ENCODE assay signal across 27 cellular contexts in genomic region chr4:186859420-186859819, GRCh38.
"Had no signal": no experiment of that assay in that cellular context is flagged by ENCODE, and none has a peak within 500 bp of the region (broad histone marks: within the 10 kb centered on the region; RNA-seq: fewer than 3 reads in every experiment).

No MANE protein-coding gene starts in this region.

- H3K9me3 ChIP-seq: esophagus squamous epithelium had no signal

- H3K4me3 Mint-ChIP-seq: activated CD4-positive, alpha-beta memory T cell treated with anti-CD3 and anti-CD28 coated beads for 36 hours; activated CD4-positive, alpha-beta T cell treated with anti-CD3 and anti-CD28 coated beads for 36 hours; activated CD4-positive, alpha-beta T cell treated with anti-CD3 and anti-CD28 coated beads, Interleukin-2, amount 10 ng/mL, durations not matched to agents 24 days and 14 days; activated CD8-positive, alpha-beta memory T cell treated with anti-CD3 and anti-CD28 coated beads, Interleukin-2, amount 10 ng/mL, durations not matched to agents 7 days and 5 days; activated CD8-positive, alpha-beta T cell treated with anti-CD3 and anti-CD28 coated beads, Interleukin-2, amount 10 ng/mL, durations not matched to agents 7 days and 5 days; activated naive CD4-positive, alpha-beta T cell treated with anti-CD3 and anti-CD28 coated beads, Interleukin-2, amount 10 ng/mL, durations not matched to agents 7 days and 5 days; activated naive CD8-positive, alpha-beta T cell treated with anti-CD3 and anti-CD28 coated beads, Interleukin-2, amount 10 ng/mL, durations not matched to agents 7 days and 5 days; activated T-helper 1 cell treated with anti-CD3 and anti-CD28 coated beads, Interleukin-12 subunit alpha, Interleukin-12 subunit beta, Interleukin-2, Interleukin-4 antibody, amounts not matched to agents 30 ng/mL and 10 ng/mL and 1 ng/mL, durations not matched to agents 14 hours and 24 hours and 36 hours; central memory CD8-positive, alpha-beta T cell; effector memory CD8-positive, alpha-beta T cell had no signal

- H3K4me1 ChIP-seq: esophagus squamous epithelium, heart left ventricle had no signal

- H3K9me3 Mint-ChIP-seq: activated CD4-positive, alpha-beta memory T cell treated with anti-CD3 and anti-CD28 coated beads for 36 hours; activated CD4-positive, alpha-beta T cell treated with anti-CD3 and anti-CD28 coated beads, Interleukin-2, amount 10 ng/mL, durations not matched to agents 24 days and 14 days; activated naive CD8-positive, alpha-beta T cell treated with anti-CD3 and anti-CD28 coated beads, Interleukin-2, amount 10 ng/mL, durations not matched to agents 7 days and 5 days had no signal

- H3K27me3 Mint-ChIP-seq: activated CD4-positive, alpha-beta memory T cell treated with anti-CD3 and anti-CD28 coated beads for 36 hours; activated CD4-positive, alpha-beta T cell treated with anti-CD3 and anti-CD28 coated beads for 36 hours; activated CD4-positive, alpha-beta T cell treated with anti-CD3 and anti-CD28 coated beads, Interleukin-2, amount 10 ng/mL, durations not matched to agents 24 days and 14 days; activated CD8-positive, alpha-beta memory T cell treated with anti-CD3 and anti-CD28 coated beads, Interleukin-2, amount 10 ng/mL, durations not matched to agents 7 days and 5 days; activated naive CD4-positive, alpha-beta T cell treated with anti-CD3 and anti-CD28 coated beads, Interleukin-2, amount 10 ng/mL, durations not matched to agents 7 days and 5 days; activated naive CD8-positive, alpha-beta T cell treated with anti-CD3 and anti-CD28 coated beads, Interleukin-2, amount 10 ng/mL, durations not matched to agents 7 days and 5 days; central memory CD8-positive, alpha-beta T cell; effector memory CD8-positive, alpha-beta T cell had no signal

- H3K4me3 ChIP-seq: coronary artery, esophagus squamous epithelium, heart left ventricle had no signal

- H3K27me3 ChIP-seq: brain microvascular endothelial cell, esophagus squamous epithelium, heart left ventricle had no signal

- DNase-seq: activated CD4-positive, alpha-beta memory T cell treated with anti-CD3 and anti-CD28 coated beads for 36 hours; activated CD4-positive, alpha-beta T cell treated with anti-CD3 and anti-CD28 coated beads for 36 hours; activated CD4-positive, alpha-beta T cell treated with anti-CD3 and anti-CD28 coated beads, Interleukin-2, amount 10 ng/mL, durations not matched to agents 24 days and 14 days; activated CD4-positive, CD25-positive, alpha-beta regulatory T cell; activated CD4-positive, CD25-positive, alpha-beta regulatory T cell treated with anti-CD3 and anti-CD28 coated beads, Interleukin-2, amount 50 U/mL, for 72 hours; activated CD8-positive, alpha-beta memory T cell treated with anti-CD3 and anti-CD28 coated beads, Interleukin-2, amount 10 ng/mL, durations not matched to agents 7 days and 5 days; activated CD8-positive, alpha-beta memory T cell treated with anti-CD3 and anti-CD28 coated beads, Interleukin-2, amount 50 U/mL, for 4 hours; activated CD8-positive, alpha-beta T cell treated with anti-CD3 and anti-CD28 coated beads, Interleukin-2, amount 10 ng/mL, durations not matched to agents 7 days and 5 days; activated effector memory CD4-positive, alpha-beta T cell treated with anti-CD3 and anti-CD28 coated beads, Interleukin-2, amount 50 U/mL, for 16 hours; activated naive CD4-positive, alpha-beta T cell treated with anti-CD3 and anti-CD28 coated beads, Interleukin-2, amount 10 ng/mL, durations not matched to agents 7 days and 5 days; activated naive CD8-positive, alpha-beta T cell treated with anti-CD3 and anti-CD28 coated beads, Interleukin-2, amount 10 ng/mL, durations not matched to agents 7 days and 5 days; activated T-cell treated with anti-CD3 and anti-CD28 coated beads, Interleukin-2, amount 50 U/mL, for 1 hour; activated T-cell treated with anti-CD3 and anti-CD28 coated beads, Interleukin-2, amount 50 U/mL, for 48 hours; brain microvascular endothelial cell; dermis blood vessel endothelial cell; effector CD4-positive, alpha-beta T cell; effector memory CD8-positive, alpha-beta T cell; esophagus squamous epithelium; glutamatergic neuron; heart left ventricle; T-helper 2 cell had no signal

- H3K27ac Mint-ChIP-seq: activated CD4-positive, alpha-beta memory T cell treated with anti-CD3 and anti-CD28 coated beads for 36 hours; activated CD4-positive, alpha-beta T cell treated with anti-CD3 and anti-CD28 coated beads for 36 hours; activated CD4-positive, alpha-beta T cell treated with anti-CD3 and anti-CD28 coated beads, Interleukin-2, amount 10 ng/mL, durations not matched to agents 24 days and 14 days; activated CD8-positive, alpha-beta memory T cell treated with anti-CD3 and anti-CD28 coated beads, Interleukin-2, amount 10 ng/mL, durations not matched to agents 7 days and 5 days; activated CD8-positive, alpha-beta T cell treated with anti-CD3 and anti-CD28 coated beads, Interleukin-2, amount 10 ng/mL, durations not matched to agents 7 days and 5 days; activated naive CD4-positive, alpha-beta T cell treated with anti-CD3 and anti-CD28 coated beads, Interleukin-2, amount 10 ng/mL, durations not matched to agents 7 days and 5 days; activated naive CD4-positive, alpha-beta T cell treated with anti-CD3 and anti-CD28 coated beads, Interleukin-2, amount 50 U/mL, for 72 hours; activated naive CD8-positive, alpha-beta T cell treated with anti-CD3 and anti-CD28 coated beads, Interleukin-2, amount 10 ng/mL, durations not matched to agents 7 days and 5 days; activated T-helper 1 cell treated with anti-CD3 and anti-CD28 coated beads, Interleukin-12 subunit alpha, Interleukin-12 subunit beta, Interleukin-2, Interleukin-4 antibody, amounts not matched to agents 30 ng/mL and 10 ng/mL and 1 ng/mL, durations not matched to agents 14 hours and 24 hours and 36 hours; activated T-helper 2 cell treated with anti-CD3 and anti-CD28 coated beads, Interferon-gamma antibody, Interleukin-2, Interleukin-4, amounts not matched to agents 10 μg/mL and 5 μg/mL and 100 μg/mL, durations not matched to agents 14 hours and 24 hours and 36 hours; effector memory CD8-positive, alpha-beta T cell had no signal

- H3K36me3 ChIP-seq: brain microvascular endothelial cell, esophagus squamous epithelium, heart left ventricle had no signal

- H3K27ac ChIP-seq: brain microvascular endothelial cell, coronary artery, epithelial cell of prostate, esophagus squamous epithelium, heart left ventricle had no signal

- ATAC-seq: activated CD4-positive, alpha-beta T cell treated with anti-CD3 and anti-CD28 coated beads for 36 hours; activated CD8-positive, alpha-beta memory T cell treated with anti-CD3 and anti-CD28 coated beads, Interleukin-2, amount 10 ng/mL, durations not matched to agents 7 days and 5 days; activated CD8-positive, alpha-beta T cell treated with anti-CD3 and anti-CD28 coated beads, Interleukin-2, amount 10 ng/mL, durations not matched to agents 7 days and 5 days; activated naive CD4-positive, alpha-beta T cell treated with anti-CD3 and anti-CD28 coated beads, Interleukin-2, amount 50 U/mL, for 72 hours; effector memory CD8-positive, alpha-beta T cell; heart left ventricle had no signal

- H3K4me1 Mint-ChIP-seq: activated CD4-positive, alpha-beta T cell treated with anti-CD3 and anti-CD28 coated beads for 36 hours; activated CD4-positive, alpha-beta T cell treated with anti-CD3 and anti-CD28 coated beads, Interleukin-2, amount 10 ng/mL, durations not matched to agents 24 days and 14 days; activated CD8-positive, alpha-beta memory T cell treated with anti-CD3 and anti-CD28 coated beads, Interleukin-2, amount 10 ng/mL, durations not matched to agents 7 days and 5 days; activated naive CD4-positive, alpha-beta T cell treated with anti-CD3 and anti-CD28 coated beads, Interleukin-2, amount 10 ng/mL, durations not matched to agents 7 days and 5 days; activated naive CD8-positive, alpha-beta T cell treated with anti-CD3 and anti-CD28 coated beads, Interleukin-2, amount 10 ng/mL, durations not matched to agents 7 days and 5 days; central memory CD8-positive, alpha-beta T cell had no signal

- H3K36me3 Mint-ChIP-seq: activated CD4-positive, alpha-beta memory T cell treated with anti-CD3 and anti-CD28 coated beads for 36 hours; activated CD8-positive, alpha-beta memory T cell treated with anti-CD3 and anti-CD28 coated beads, Interleukin-2, amount 10 ng/mL, durations not matched to agents 7 days and 5 days; activated naive CD4-positive, alpha-beta T cell treated with anti-CD3 and anti-CD28 coated beads, Interleukin-2, amount 10 ng/mL, durations not matched to agents 7 days and 5 days; activated naive CD4-positive, alpha-beta T cell treated with anti-CD3 and anti-CD28 coated beads, Interleukin-2, amount 50 U/mL, for 72 hours; activated naive CD8-positive, alpha-beta T cell treated with anti-CD3 and anti-CD28 coated beads, Interleukin-2, amount 10 ng/mL, durations not matched to agents 7 days and 5 days had no signal
